Comparison of ENCODE assay signal across 30 cellular contexts in the genomic region with DNA sequence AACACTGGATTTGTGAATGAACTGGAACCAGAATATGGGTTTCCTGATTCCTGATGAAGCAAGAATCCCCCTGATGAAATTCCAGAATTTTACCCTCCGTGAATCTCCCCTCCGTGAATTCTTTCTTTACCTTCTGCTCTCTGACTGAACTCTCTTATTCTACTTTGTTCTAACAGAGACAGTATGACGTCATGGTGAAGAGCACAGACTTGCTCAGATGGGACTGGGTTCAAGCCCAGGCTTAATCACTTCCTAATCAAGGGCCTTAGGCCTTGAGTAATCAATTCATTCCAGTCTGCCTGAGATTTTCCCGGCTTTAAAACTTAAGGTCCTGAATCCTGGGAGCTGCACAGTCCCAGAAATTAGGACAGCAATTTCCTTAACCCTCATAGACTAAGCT.
"Had no signal": no experiment of that assay in that cellular context is flagged by ENCODE, and none has a peak within 500 bp of the region (broad histone marks: within the 10 kb centered on the region; RNA-seq: fewer than 3 reads in every experiment).

No MANE protein-coding gene starts in this region.

- H3K27ac Mint-ChIP-seq: dendritic cell treated with granulocyte-macrophage colony-stimulating factor and Interleukin-4, amounts not matched to agents 40 ng/mL and 50 ng/mL, for 4 days; endodermal cell; naive thymus-derived CD4-positive, alpha-beta T cell; nephron; neural progenitor cell; stimulated activated memory B cell treated with anti-CD40 and anti-IgM and Interleukin-4, amounts not matched to agents 10 μg/mL and 1 μg/mL and 100 μg/mL, for 72 hours had no signal

- H3K9me3 Mint-ChIP-seq: dendritic cell treated with granulocyte-macrophage colony-stimulating factor and Interleukin-4, amounts not matched to agents 40 ng/mL and 50 ng/mL, for 4 days; endodermal cell; nephron; neural progenitor cell; stimulated activated memory B cell treated with anti-CD40 and anti-IgM and Interleukin-4, amounts not matched to agents 10 μg/mL and 1 μg/mL and 100 μg/mL, for 72 hours had no signal

- H3K4me1 Mint-ChIP-seq: central memory CD8-positive, alpha-beta T cell; naive thymus-derived CD4-positive, alpha-beta T cell; nephron; stimulated activated memory B cell treated with anti-CD40 and anti-IgM and Interleukin-4, amounts not matched to agents 10 μg/mL and 1 μg/mL and 100 μg/mL, for 72 hours had no signal

- H3K36me3 Mint-ChIP-seq: naive thymus-derived CD4-positive, alpha-beta T cell; neural progenitor cell; stimulated activated memory B cell treated with anti-CD40 and anti-IgM and Interleukin-4, amounts not matched to agents 10 μg/mL and 1 μg/mL and 100 μg/mL, for 72 hours had no signal

- H3K79me2 ChIP-seq: hepatocyte, parathyroid adenoma had no signal

- DNase-seq: colonic mucosa; effector CD8-positive, alpha-beta T cell; endodermal cell; esophagus squamous epithelium; heart left ventricle; left cardiac atrium; left lung; mammary epithelial cell; mesendoderm; midbrain; naive thymus-derived CD4-positive, alpha-beta T cell; sigmoid colon; spleen; stimulated activated CD4-positive, alpha-beta T cell treated with anti-CD3 and anti-CD28 coated beads, Interleukin-4, amount 100 ng/mL, for 4 hours; stimulated activated naive CD8-positive, alpha-beta T cell treated with anti-CD3 and anti-CD28 coated beads, Interleukin-15, Interleukin-2, amounts not matched to agents 100 U/mL and 50 U/mL, for 24 hours; substantia nigra; testis; tibial artery; upper lobe of left lung had no signal

- H3K27me3 Mint-ChIP-seq: central memory CD8-positive, alpha-beta T cell; dendritic cell treated with granulocyte-macrophage colony-stimulating factor and Interleukin-4, amounts not matched to agents 40 ng/mL and 50 ng/mL, for 4 days; stimulated activated memory B cell treated with anti-CD40 and anti-IgM and Interleukin-4, amounts not matched to agents 10 μg/mL and 1 μg/mL and 100 μg/mL, for 72 hours had no signal

- H3K4me1 ChIP-seq: colonic mucosa, esophagus squamous epithelium, heart left ventricle, left lung, neural progenitor cell, parathyroid adenoma, prostate gland, right atrium auricular region, sigmoid colon, spleen, testis, tibial artery, upper lobe of left lung had no signal

- H3K4me3 Mint-ChIP-seq: central memory CD8-positive, alpha-beta T cell; dendritic cell treated with granulocyte-macrophage colony-stimulating factor and Interleukin-4, amounts not matched to agents 40 ng/mL and 50 ng/mL, for 4 days; endodermal cell; naive thymus-derived CD4-positive, alpha-beta T cell; nephron; neural progenitor cell; stimulated activated memory B cell treated with anti-CD40 and anti-IgM and Interleukin-4, amounts not matched to agents 10 μg/mL and 1 μg/mL and 100 μg/mL, for 72 hours had no signal

- H3K27ac ChIP-seq: colonic mucosa, esophagus squamous epithelium, heart left ventricle, hepatocyte, left lung, neural progenitor cell, parathyroid adenoma, prostate gland, right atrium auricular region, sigmoid colon, spleen, testis, tibial artery, upper lobe of left lung had no signal

- H3K4me3 ChIP-seq: colonic mucosa, esophagus squamous epithelium, heart left ventricle, hepatocyte, left lung, neural progenitor cell, prostate gland, right atrium auricular region, sigmoid colon, spleen, testis, tibial artery, upper lobe of left lung had no signal

- H3K9ac ChIP-seq: neural progenitor cell, parathyroid adenoma had no signal

- H2AFZ ChIP-seq: hepatocyte, neural progenitor cell, parathyroid adenoma had no signal

- H3K36me3 ChIP-seq: colonic mucosa, esophagus squamous epithelium, heart left ventricle, left lung, neural progenitor cell, prostate gland, right atrium auricular region, sigmoid colon, spleen, tibial artery, upper lobe of left lung had no signal

- H3K9me3 ChIP-seq: colonic mucosa, esophagus squamous epithelium, heart left ventricle, left lung, prostate gland, right atrium auricular region, sigmoid colon, spleen, testis, tibial artery, upper lobe of left lung had no signal

- H3K4me2 ChIP-seq: hepatocyte, neural progenitor cell had no signal

- ATAC-seq: heart left ventricle; left cardiac atrium; left lung; naive thymus-derived CD4-positive, alpha-beta T cell; stimulated activated memory B cell treated with anti-CD40 and anti-IgM and Interleukin-4, amounts not matched to agents 10 μg/mL and 1 μg/mL and 100 μg/mL, for 72 hours; stimulated activated naive CD8-positive, alpha-beta T cell treated with anti-CD3 and anti-CD28 coated beads, Interleukin-15, Interleukin-2, amounts not matched to agents 100 U/mL and 50 U/mL, for 24 hours had no signal

- FAIRE-seq: frontal cortex, urothelium cell line had no signal

- H3K27me3 ChIP-seq: colonic mucosa, esophagus squamous epithelium, heart left ventricle, hepatocyte, left lung, neural progenitor cell, right atrium auricular region, sigmoid colon, spleen, testis, tibial artery, upper lobe of left lung had no signal
